ENCODE assay signal across 19 cellular contexts in the genomic region with DNA sequence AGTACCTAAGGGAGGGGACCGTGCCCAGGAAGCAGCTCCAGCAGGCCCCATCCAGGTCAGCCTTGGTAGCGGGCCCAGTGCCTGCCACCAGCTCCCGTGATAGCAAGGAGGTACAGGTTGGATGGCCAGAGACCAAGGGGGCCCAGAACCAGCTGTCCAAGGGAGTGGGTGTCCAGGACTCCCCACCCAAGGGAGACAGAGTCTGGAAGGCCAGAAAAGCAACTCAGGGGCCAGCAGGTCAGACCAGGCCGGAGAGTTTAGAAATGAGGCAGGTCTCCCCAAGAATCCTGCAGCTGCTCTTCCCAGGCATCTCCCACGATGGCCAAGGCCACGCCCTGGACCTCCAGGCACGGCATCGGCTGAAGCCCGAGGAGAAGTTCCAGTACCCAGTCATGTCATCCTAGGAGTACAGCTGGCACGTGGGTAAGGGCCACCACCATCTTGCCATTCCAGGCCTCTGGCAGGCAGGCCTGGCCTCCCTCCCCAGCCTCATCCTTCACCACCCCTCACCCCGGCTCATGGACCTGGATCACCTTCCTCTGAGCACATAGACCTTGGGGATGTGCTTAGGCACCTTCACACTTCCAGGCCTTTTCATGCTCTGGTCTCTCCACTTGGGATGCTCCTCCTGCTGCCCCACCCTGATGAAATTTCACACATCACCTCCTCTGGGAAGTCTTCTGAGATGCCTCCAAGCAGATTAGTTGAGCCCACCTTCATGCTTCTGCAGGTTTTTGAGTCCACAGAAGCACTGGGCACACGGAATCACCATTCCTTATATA. TPM values are rescaled to one million over a fixed set of nuclear protein-coding genes. Genes with fewer than 3 reads are reported as not detected.
DNase-seq lines count a peak whose midpoint lies in the region; ATAC-seq, FAIRE-seq and TF ChIP-seq lines count a peak whose summit lies in the region.
"Had no signal": no experiment of that assay in that cellular context is flagged by ENCODE, and none has a peak within 500 bp of the region (broad histone marks: within the 10 kb centered on the region; RNA-seq: fewer than 3 reads in every experiment).

No MANE protein-coding gene starts in this region.

- peak overlapping the region; percentile 59 for H3K27ac Mint-ChIP-seq in Caco-2 (ENCODE audit: unreplicated experiment)
- H3K27ac Mint-ChIP-seq in WTC11 = no peak overlapping the region
- H3K27ac Mint-ChIP-seq: CD8-positive, alpha-beta T cell had no signal

- TF ChIP-seq CTCF in A549 (IDR thresholded peaks at IDR 0.05) = no peak
- no peak for TF ChIP-seq CTCF in Caco-2 (IDR thresholded peaks at IDR 0.05; ENCODE audit: insufficient read depth in 1 of 2, low read depth in 1 of 2, low read length in 1 of 2, severe bottlenecking in 1 of 2, unreplicated experiment in 1 of 2)
- no peak for TF ChIP-seq CTCF in K562 (IDR thresholded peaks at IDR 0.05 in 2 of 3, conservative IDR thresholded peaks at IDR 0.05 in 1 of 3; ENCODE audit: insufficient read depth in 2 of 3, low read depth in 1 of 3, low read length in 3 of 3)
- TF ChIP-seq CTCF in WTC11 (IDR thresholded peaks at IDR 0.05) = no peak

- 90% methylated on average over 8 of the region's 12 CpGs for WGBS in A549 (ENCODE audit: missing lambda C conversion rate)
- 36% methylated on average over 11 of the region's 12 CpGs for WGBS in K562 (ENCODE audit: insufficient coverage, low coverage, missing lambda C conversion rate)
- no CpG with 5 or more reads among the region's 12 CpGs for WGBS in neuronal stem cell (ENCODE audit: extremely low coverage in 2 of 2, insufficient read length in 2 of 2, insufficient replicate concordance in 1 of 2), 2 donors

- H3K4ac ChIP-seq in neuronal stem cell (ENCODE audit: low read length) = no peak overlapping the region

- no peak overlapping the region for H3K23ac ChIP-seq in neuronal stem cell (ENCODE audit: low read depth, low read length, poor library complexity)

- H3K79me2 ChIP-seq in K562 (ENCODE audit: control insufficient read depth, insufficient read depth, low read length) = no peaks in the 10 kb centered on the region

- intact Hi-C loops in Caco-2 (cut with micrococcal nuclease; ENCODE audit: unreplicated experiment) = no loop called here
- intact Hi-C loops in K562 (cut with micrococcal nuclease) = no loop called here
- intact Hi-C loops in cardiac septum (cut with DNase I) = no loop called here

- no peak overlapping the region for H2BK12ac ChIP-seq in neuronal stem cell (ENCODE audit: low read length)

- no peak overlapping the region for H3K14ac ChIP-seq in neuronal stem cell (ENCODE audit: low read length)

- no peak for TF ChIP-seq RAD21 in A549 (conservative IDR thresholded peaks at IDR 0.05 in 1 of 2, IDR thresholded peaks at IDR 0.05 in 1 of 2)
- TF ChIP-seq RAD21 in K562 (CRISPR knock-in tag; conservative IDR thresholded peaks at IDR 0.05 in 1 of 2, IDR thresholded peaks at IDR 0.05 in 1 of 2) = no peak

- no peaks in the 10 kb centered on the region for H4K20me1 ChIP-seq in K562 (replicated peaks; ENCODE audit: control insufficient read depth, insufficient read depth, low read length)

- H3K18ac ChIP-seq in neuronal stem cell (ENCODE audit: low read length) = no peak overlapping the region

- no peaks in the 10 kb centered on the region for H3K9me1 ChIP-seq in K562 (ENCODE audit: control insufficient read depth, insufficient read depth, low read length)

- H3K9ac ChIP-seq in K562 (ENCODE audit: insufficient read depth in 1 of 2, low read depth in 2 of 2, low read length in 2 of 2) (peak overlapping the region in 1 of 2 experiments; percentile 26; a peak in 1 of 4 replicates), neuronal stem cell (ENCODE audit: low read depth, low read length, poor library complexity) (no peak overlapping the region)

- in situ Hi-C loops in K562 (cut with MboI) = loop anchor here (10.0 kb wide), 2 partner anchors 235 to 355 kb away; partner anchors contain the start of gene ACOX2

- H3K4me3 Mint-ChIP-seq in Caco-2 (ENCODE audit: unreplicated experiment) = no peak overlapping the region
- H3K4me3 Mint-ChIP-seq in WTC11 = no peak overlapping the region
- H3K4me3 Mint-ChIP-seq: CD14-positive monocyte; CD8-positive, alpha-beta T cell had no signal

- H3K36me3 ChIP-seq in Caco-2 (ENCODE audit: control insufficient read depth, insufficient read depth, low read length) = no peaks in the 10 kb centered on the region
- no peaks in the 10 kb centered on the region for H3K36me3 ChIP-seq in K562 (ENCODE audit: control insufficient read depth, insufficient read depth, low read length)
- no peaks in the 10 kb centered on the region for H3K36me3 ChIP-seq in neuronal stem cell (replicated peaks in 1 of 2; ENCODE audit: control insufficient read depth in 2 of 2, insufficient read depth in 2 of 2, low read length in 2 of 2)

- H3K9me3 Mint-ChIP-seq in Caco-2 (ENCODE audit: unreplicated experiment) (no peaks in the 10 kb centered on the region), WTC11 (no peaks in the 10 kb centered on the region)
- H3K9me3 Mint-ChIP-seq: CD8-positive, alpha-beta T cell had no signal

- ATAC-seq in A549 (0 out of 6 replicates have a peak, but pooled peaks of 1 of the 2 experiments have one; percentile 0), K562 (no peak), WTC11 (no peak)
- ATAC-seq: CD8-positive, alpha-beta T cell had no signal

- no peak overlapping the region for H2BK5ac ChIP-seq in neuronal stem cell (ENCODE audit: low read length)

- H3K4me1 Mint-ChIP-seq in Caco-2 (ENCODE audit: low read depth, unreplicated experiment) = peaks cover 21% of the 10 kb centered on the region
- peaks cover 16% of the 10 kb centered on the region for H3K4me1 Mint-ChIP-seq in WTC11

- BruUV-seq in Caco-2 (replicated peaks; lab: Mats Ljungman, UMichigan) = no TSS peak
- BruUV-seq in K562 (replicated peaks; lab: Mats Ljungman, UMichigan) = no TSS peak

- no peak overlapping the region for H2BK120ac ChIP-seq in neuronal stem cell (ENCODE audit: low read depth, low read length)

- POLR2A ChIA-PET in A549 (lab: Yijun Ruan, JAX) (no interaction called here), Caco-2 (lab: Charles Lee) (no interaction called here), K562 (lab: Yijun Ruan, JAX) (interaction anchor here (0.6 to 0.8 kb wide), 2 partner anchors 13 to 425 kb away, joined by 3 read pairs; no protein-coding TSS in a partner anchor), WTC11 (lab: Charles Lee) (no interaction called here)

- TF ChIP-seq EP300 in A549 (IDR thresholded peaks at IDR 0.05) = no peak
- TF ChIP-seq EP300 in K562 (IDR thresholded peaks at IDR 0.05; ENCODE audit: low read length) = no peak

- peaks cover 51% of the 10 kb centered on the region for H3K4me1 ChIP-seq in A549
- H3K4me1 ChIP-seq in Caco-2 = peaks cover 15% of the 10 kb centered on the region
- peaks cover 12 to 24% of the 10 kb centered on the region in 2 experiments for H3K4me1 ChIP-seq in K562 (replicated peaks in 1 of 2; ENCODE audit: control insufficient read depth in 2 of 2, insufficient read depth in 2 of 2, low read length in 2 of 2)
- peaks cover 6 to 8% of the 10 kb centered on the region in 2 donors for H3K4me1 ChIP-seq in neuronal stem cell (ENCODE audit: control insufficient read depth in 2 of 2, insufficient read depth in 1 of 2, low read depth in 1 of 2, low read length in 2 of 2)

- H3K27me3 Mint-ChIP-seq in Caco-2 (ENCODE audit: insufficient read depth, unreplicated experiment) (no peaks in the 10 kb centered on the region), WTC11 (ENCODE audit: low read depth) (peaks cover 15% of the 10 kb centered on the region)

- no peaks in the 10 kb centered on the region for H3K9me3 ChIP-seq in A549
- H3K9me3 ChIP-seq in Caco-2 = no peaks in the 10 kb centered on the region
- H3K9me3 ChIP-seq in K562 (replicated peaks; ENCODE audit: control insufficient read depth, insufficient read depth, low read depth, low read length) = no peaks in the 10 kb centered on the region
- no peaks in the 10 kb centered on the region for H3K9me3 ChIP-seq in neuronal stem cell (replicated peaks in 1 of 2; ENCODE audit: control insufficient read depth in 2 of 2, insufficient read depth in 1 of 2, low read depth in 1 of 2, low read length in 2 of 2)

- DNase-seq in A549 (ENCODE audit: low read depth in 1 of 2, low spot score in 1 of 2) (no peak), Caco-2 (no peak), K562 (ENCODE audit: extremely low read depth in 1 of 4, low spot score in 3 of 4) (no peak), neuronal stem cell (ENCODE audit: low spot score) (no peak), WTC11 (ENCODE audit: low spot score) (no peak), NCI-H446 (lab: John Stamatoyannopoulos, UW) (no peak), NCI-H2227 treated with DMSO at 0.1 percent for 48 hours (lab: John Stamatoyannopoulos, UW) (no peak), cardiac septum (ENCODE audit: low spot score) (no peak)
- DNase-seq: CD8-positive, alpha-beta T cell; COR-L47; DND-41; GDM1; HCEC 1CT had no signal

- no peak overlapping the region for H4K8ac ChIP-seq in neuronal stem cell (ENCODE audit: low read depth, low read length)

- H3K27ac ChIP-seq in A549 (peak overlapping the region; percentile 26 to 98; a peak in 4 of 6 replicates), K562 (ENCODE audit: extremely low read depth, low read depth, low read length) (no peak overlapping the region), neuronal stem cell (replicated peaks; ENCODE audit: low read length) (no peak overlapping the region)

- H3K4me3 ChIP-seq in A549 = no peak overlapping the region
- H3K4me3 ChIP-seq in Caco-2 (ENCODE audit: low read depth, low read length) = no peak overlapping the region
- H3K4me3 ChIP-seq in K562 = no peak overlapping the region
- H3K4me3 ChIP-seq in neuronal stem cell (ENCODE audit: low read length in 2 of 2) = no peak overlapping the region

- CTCF ChIA-PET in A549 (lab: Yijun Ruan, JAX) = interaction anchor here (1.0 to 6.4 kb wide), 6 partner anchors 10 to 126 kb away, joined by 3 to 49 read pairs (median 18); partner anchors contain the start of genes HTD2 and RPP14
- CTCF ChIA-PET in Caco-2 (lab: Charles Lee) = interaction anchor here (1.0 kb wide), 1 partner anchor 7 kb away, joined by 3 read pairs; no protein-coding TSS in a partner anchor
- CTCF ChIA-PET in K562 (lab: Yijun Ruan, JAX; ENCODE audit: low intra/inter-chr PET ratio) = no interaction called here
- CTCF ChIA-PET in WTC11 (lab: Charles Lee) = interaction anchor here (1.0 to 6.2 kb wide), 2 partner anchors 126 to 235 kb away, joined by 3 to 76 read pairs; partner anchors contain the start of genes HTD2 and RPP14

- 0 out of 3 replicates have a peak overlapping the region, but pooled peaks have one; percentile 38 for H3K4me2 ChIP-seq in A549
- H3K4me2 ChIP-seq in K562 (ENCODE audit: insufficient read depth, low read length) = no peak overlapping the region
- no peak overlapping the region for H3K4me2 ChIP-seq in neuronal stem cell (ENCODE audit: insufficient read depth, low read length, poor library complexity, severe bottlenecking)

- peak overlapping the region; percentile 3 for H2AK5ac ChIP-seq in neuronal stem cell (ENCODE audit: low read depth, low read length)

- no peak overlapping the region for H4K91ac ChIP-seq in neuronal stem cell (ENCODE audit: low read depth, low read length, poor library complexity)

- no peak overlapping the region for H2BK15ac ChIP-seq in neuronal stem cell (ENCODE audit: low read length)

- no peak for FAIRE-seq in A549 (lab: Jason Lieb, UNC)
- no peak for FAIRE-seq in K562 (lab: Jason Lieb, UNC)
- FAIRE-seq: A204.1, HTR-8/SVneo had no signal

- no peaks in the 10 kb centered on the region for H3K27me3 ChIP-seq in Caco-2 (replicated peaks; ENCODE audit: control insufficient read depth, insufficient read depth, low read length)
- no peaks in the 10 kb centered on the region for H3K27me3 ChIP-seq in K562 (ENCODE audit: control insufficient read depth in 2 of 2, insufficient read depth in 2 of 2, low read length in 2 of 2)
- peaks cover 0 to 44% (median 3%) of the 10 kb centered on the region in 3 experiments for H3K27me3 ChIP-seq in neuronal stem cell (ENCODE audit: control insufficient read depth in 3 of 3, insufficient read depth in 3 of 3, low read depth in 1 of 3, low read length in 3 of 3)

- TF ChIP-seq POLR2A in A549 (IDR thresholded peaks at IDR 0.05; ENCODE audit: low read length) (no peak), K562 (conservative IDR thresholded peaks at IDR 0.05) (no peak)

- H2AFZ ChIP-seq in K562 (ENCODE audit: low read depth, low read length) = no peak overlapping the region
- no peak overlapping the region for H2AFZ ChIP-seq in neuronal stem cell (ENCODE audit: low read length)

- H3K36me3 Mint-ChIP-seq in Caco-2 (ENCODE audit: insufficient read depth, unreplicated experiment) (peaks cover 54% of the 10 kb centered on the region), WTC11 (no peaks in the 10 kb centered on the region)
- H3K36me3 Mint-ChIP-seq: CD14-positive monocyte; CD8-positive, alpha-beta T cell had no signal

- no peaks in the 10 kb centered on the region for H3K79me1 ChIP-seq in neuronal stem cell (ENCODE audit: low read depth, low read length)

RNA-seq across cellular contexts. Expression of gene DNASE1L3, which starts 30.5 kb away (rescaled TPM):
- polyA plus RNA-seq in A549 (2011; rRNA removed) (0.19 TPM in 1 of 2 replicates, not detected in the other), A549 (2017; fragmentation: RNase III; extraction: RNeasy Plus Mini Kit Qiagen cat#74134 plus additional on column Dnase treatment) (not detected in 3 replicates), K562 (2011; rRNA removed) (0.06 TPM in 1 of 2 replicates, not detected in the other), K562 (2014; fragmentation: Illumina TruSeq; extraction: Trizol) (not detected in 2 replicates), K562 (2014; fragmentation: Nextera tagmentation; extraction: Ambion mirVana) (not detected), K562 (2014; rRNA removed) (not detected in 2 replicates)
- 0.08 TPM in 1 of 2 replicates, not detected in the other for polyA plus RNA-seq in A549 (2012; cell fraction: cytosol; rRNA removed)
- not detected in 2 replicates for polyA plus RNA-seq in A549 (2012; cell fraction: nucleus; rRNA removed)
- polyA minus RNA-seq in A549 (2011; rRNA and poly(A)+ RNA removed) = 0.49 TPM in 1 of 2 replicates, not detected in the other
- total RNA-seq in Caco-2 (2022) (0.27 TPM in 1 of 2 replicates, not detected in the other), K562 (2014; rRNA removed) (not detected in 2 replicates), K562 (2014; rRNA removed; fragmentation: Illumina TruSeq; extraction: Trizol) (not detected in 2 replicates), K562 (2015; rRNA removed; fragmentation: Illumina TruSeq; extraction: Trizol) (not detected in 2 replicates), K562 (2021) (not detected in 2 replicates), WTC11 (2021) (not detected in 3 replicates), cardiac septum (0.67 TPM)
- not detected in 2 replicates for total RNA-seq in K562 (2011; cell fraction: chromatin; rRNA removed; ENCODE audit: low replicate concordance)
- not detected in 2 replicates for total RNA-seq in K562 (2011; cell fraction: nucleolus; rRNA removed)
- not detected in 2 replicates for total RNA-seq in K562 (2011; cell fraction: nucleoplasm; rRNA removed)
- not detected in 2 replicates for polyA plus RNA-seq in K562 (2011; cell fraction: cytosol; rRNA removed)
- polyA plus RNA-seq in K562 (2011; cell fraction: nucleus; rRNA removed) = not detected in 2 replicates
- not detected in 2 replicates for polyA plus RNA-seq in K562 (2012)
- polyA minus RNA-seq in K562 (2011; rRNA and poly(A)+ RNA removed) = not detected in 2 replicates
- polyA minus RNA-seq in K562 (2011; cell fraction: cytosol; rRNA and poly(A)+ RNA removed) = not detected in 2 replicates
- not detected in 2 replicates for polyA minus RNA-seq in K562 (2011; cell fraction: nucleus; rRNA and poly(A)+ RNA removed)
- polyA plus RNA-seq in neuronal stem cell (2013, experiment 1 of 2) = not detected
- polyA plus RNA-seq in neuronal stem cell (2013, experiment 2 of 2) = not detected
- total RNA-seq: CD8-positive, alpha-beta T cell; H4 had no signal
- polyA plus RNA-seq: AG04450, BJ, CD14-positive monocyte had no signal

RNA-seq across cellular contexts. Expression of gene ABHD6, which starts 57.3 kb away (rescaled TPM):
- polyA plus RNA-seq in A549 (2011; rRNA removed) (10.1 and 13.8 TPM in 2 replicates), A549 (2017; fragmentation: RNase III; extraction: RNeasy Plus Mini Kit Qiagen cat#74134 plus additional on column Dnase treatment) (5.7 to 6.6 TPM (median 6.0 TPM) in 3 replicates), K562 (2011; rRNA removed) (3.6 and 4.1 TPM in 2 replicates), K562 (2014; fragmentation: Illumina TruSeq; extraction: Trizol) (2.3 and 2.9 TPM in 2 replicates), K562 (2014; fragmentation: Nextera tagmentation; extraction: Ambion mirVana) (under 1 TPM; 0.53 to 0.81 TPM), K562 (2014; rRNA removed) (2.3 and 3.4 TPM in 2 replicates)
- 7.2 and 8.2 TPM in 2 replicates for polyA plus RNA-seq in A549 (2012; cell fraction: cytosol; rRNA removed)
- polyA plus RNA-seq in A549 (2012; cell fraction: nucleus; rRNA removed) = 5.9 and 6.0 TPM in 2 replicates
- polyA minus RNA-seq in A549 (2011; rRNA and poly(A)+ RNA removed) = 18.0 and 23.1 TPM in 2 replicates
- total RNA-seq in Caco-2 (2022) (15.4 and 16.1 TPM in 2 replicates), K562 (2014; rRNA removed) (2.1 and 3.7 TPM in 2 replicates), K562 (2014; rRNA removed; fragmentation: Illumina TruSeq; extraction: Trizol) (2.4 and 2.5 TPM in 2 replicates), K562 (2015; rRNA removed; fragmentation: Illumina TruSeq; extraction: Trizol) (3.6 and 4.1 TPM in 2 replicates), K562 (2021) (2.9 and 3.2 TPM in 2 replicates), WTC11 (2021) (5.4 to 6.5 TPM (median 6.3 TPM) in 3 replicates), cardiac septum (4.9 TPM)
- total RNA-seq in K562 (2011; cell fraction: chromatin; rRNA removed; ENCODE audit: low replicate concordance) = 6.4 and 12.8 TPM in 2 replicates
- 9.8 and 11.6 TPM in 2 replicates for total RNA-seq in K562 (2011; cell fraction: nucleolus; rRNA removed)
- 5.2 and 11.6 TPM in 2 replicates for total RNA-seq in K562 (2011; cell fraction: nucleoplasm; rRNA removed)
- 4.7 and 4.9 TPM in 2 replicates for polyA plus RNA-seq in K562 (2011; cell fraction: cytosol; rRNA removed)
- polyA plus RNA-seq in K562 (2011; cell fraction: nucleus; rRNA removed) = 3.6 and 3.9 TPM in 2 replicates
- 3.2 and 5.2 TPM in 2 replicates for polyA plus RNA-seq in K562 (2012)
- 6.0 and 7.1 TPM in 2 replicates for polyA minus RNA-seq in K562 (2011; rRNA and poly(A)+ RNA removed)
- polyA minus RNA-seq in K562 (2011; cell fraction: cytosol; rRNA and poly(A)+ RNA removed) = 2.5 and 3.4 TPM in 2 replicates
- 1.9 and 3.6 TPM in 2 replicates for polyA minus RNA-seq in K562 (2011; cell fraction: nucleus; rRNA and poly(A)+ RNA removed)
- 18.4 TPM for polyA plus RNA-seq in neuronal stem cell (2013, experiment 1 of 2)
- polyA plus RNA-seq in neuronal stem cell (2013, experiment 2 of 2) = 18.0 TPM

Comparison
In these comparisons a context has a peak if more than half of its experiments do, and no peak if none do; other contexts are left out.
1. H3K27ac ChIP-seq: peak in A549 (2 of 2); none in K562 (single experiment) and neuronal stem cell (single experiment).